Comparison of ENCODE assay signal across 18 cellular contexts in genomic region chr14:99211410-99211809, GRCh38.
A peak's percentile ranks its signal among the peaks of the same experiment; 100 is the strongest.
DNase-seq lines count a peak whose midpoint lies in the region; ATAC-seq lines count a peak whose summit lies in the region.
"Had no signal": no experiment of that assay in that cellular context is flagged by ENCODE, and none has a peak within 500 bp of the region (broad histone marks: within the 10 kb centered on the region; RNA-seq: fewer than 3 reads in every experiment).

No MANE protein-coding gene starts in this region.

- H3K9me3 ChIP-seq in right cardiac atrium (ENCODE audit: control insufficient read depth, low read length): no peaks in the 10 kb centered on the region
- H3K9me3 ChIP-seq: HAP-1, SJCRH30, transverse colon had no signal

- CTCF ChIA-PET in T-cell (lab: Charles Lee): no interaction called here

- ATAC-seq in Right ventricle myocardium superior (ENCODE audit: poor library complexity): no peak
- no peak for ATAC-seq in right cardiac atrium
- no peak for ATAC-seq in T-cell (replicated peaks in 1 of 4)
- ATAC-seq in central memory CD8-positive, alpha-beta T cell (replicated peaks; ENCODE audit: extremely low read depth, poor library complexity, severe bottlenecking): no peak
- no peak for ATAC-seq in HG03457 (IDR thresholded peaks at IDR 0.05; ENCODE audit: unreplicated experiment)
- ATAC-seq in GM19467 (IDR thresholded peaks at IDR 0.05; ENCODE audit: unreplicated experiment): no peak
- ATAC-seq in HG03097 (IDR thresholded peaks at IDR 0.05; ENCODE audit: low FRiP score, unreplicated experiment): no peak
- ATAC-seq: stimulated activated naive B cell treated with anti-CD40 and anti-IgM and Interleukin-4, amounts not matched to agents 10 μg/mL and 1 μg/mL and 100 μg/mL, for 72 hours; WTC11 had no signal

- H3K36me3 Mint-ChIP-seq in T-cell: peaks cover 24% of the 10 kb centered on the region
- peaks cover 47% of the 10 kb centered on the region for H3K36me3 Mint-ChIP-seq in central memory CD8-positive, alpha-beta T cell (ENCODE audit: insufficient read depth)
- H3K36me3 Mint-ChIP-seq: stimulated activated naive B cell treated with anti-CD40 and anti-IgM and Interleukin-4, amounts not matched to agents 10 μg/mL and 1 μg/mL and 100 μg/mL, for 72 hours; WTC11 had no signal

- H3K9me3 Mint-ChIP-seq in T-cell: no peaks in the 10 kb centered on the region
- H3K9me3 Mint-ChIP-seq in central memory CD8-positive, alpha-beta T cell: no peaks in the 10 kb centered on the region
- H3K9me3 Mint-ChIP-seq: nephron, WTC11 had no signal

- H3K4me1 ChIP-seq in right cardiac atrium (ENCODE audit: control insufficient read depth, insufficient read depth, low read length): no peaks in the 10 kb centered on the region
- H3K4me1 ChIP-seq: HAP-1, SJCRH30 had no signal

- no peak overlapping the region for H3K4me3 ChIP-seq in right cardiac atrium (ENCODE audit: low read length)
- H3K4me3 ChIP-seq: HAP-1, PC-9, SJCRH30, transverse colon had no signal

- 83% methylated on average over 9 of the region's 9 CpGs for WGBS in right cardiac atrium

- H3K27me3 ChIP-seq in right cardiac atrium (ENCODE audit: control insufficient read depth, insufficient read depth): no peaks in the 10 kb centered on the region
- H3K27me3 ChIP-seq: SJCRH30, transverse colon had no signal

- DNase-seq in Right ventricle myocardium superior (peak; percentile 18), right cardiac atrium (no peak), T-cell (no peak)
- no peak for DNase-seq in central memory CD8-positive, alpha-beta T cell (ENCODE audit: low spot score in 2 of 2)
- DNase-seq: EL; NCI-H1092 treated with DMSO at 0.1 percent for 48 hours; NCI-H2081; PC-9; SJCRH30; stimulated activated CD4-positive, alpha-beta T cell treated with anti-CD3 and anti-CD28 coated beads, Interleukin-1b, Interleukin-23, amount 100 ng/mL, for 48 hours; stimulated activated naive B cell treated with anti-CD40 and anti-IgM and Interleukin-4, amounts not matched to agents 10 μg/mL and 1 μg/mL and 100 μg/mL, for 72 hours; transverse colon had no signal

- intact Hi-C loops in Right ventricle myocardium superior (cut with DNase I): no loop called here
- intact Hi-C loops in right cardiac atrium (cut with DNase I): no loop called here

- H3K27ac Mint-ChIP-seq in T-cell: peak overlapping the region; percentile 90 to 97
- peak overlapping the region; percentile 92 for H3K27ac Mint-ChIP-seq in central memory CD8-positive, alpha-beta T cell (ENCODE audit: low read depth)
- H3K27ac Mint-ChIP-seq: nephron; stimulated activated naive B cell treated with anti-CD40 and anti-IgM and Interleukin-4, amounts not matched to agents 10 μg/mL and 1 μg/mL and 100 μg/mL, for 72 hours; WTC11 had no signal

- H3K4me3 Mint-ChIP-seq in T-cell: peak overlapping the region; percentile 66 to 89 (median 77)
- H3K4me3 Mint-ChIP-seq in central memory CD8-positive, alpha-beta T cell: peak overlapping the region; percentile 64
- H3K4me3 Mint-ChIP-seq: nephron; stimulated activated naive B cell treated with anti-CD40 and anti-IgM and Interleukin-4, amounts not matched to agents 10 μg/mL and 1 μg/mL and 100 μg/mL, for 72 hours; WTC11 had no signal

- POLR2A ChIA-PET in T-cell (lab: Charles Lee): no interaction called here

- no peak overlapping the region for H3K27ac ChIP-seq in right cardiac atrium (ENCODE audit: low read length)
- H3K27ac ChIP-seq: PC-9, SJCRH30, transverse colon had no signal

- no peaks in the 10 kb centered on the region for H3K27me3 Mint-ChIP-seq in T-cell
- no peaks in the 10 kb centered on the region for H3K27me3 Mint-ChIP-seq in central memory CD8-positive, alpha-beta T cell

- peaks cover 99 to 100% (median 100%) of the 10 kb centered on the region in 3 donors for H3K4me1 Mint-ChIP-seq in T-cell
- H3K4me1 Mint-ChIP-seq in central memory CD8-positive, alpha-beta T cell: peaks cover 98% of the 10 kb centered on the region
- H3K4me1 Mint-ChIP-seq: stimulated activated naive B cell treated with anti-CD40 and anti-IgM and Interleukin-4, amounts not matched to agents 10 μg/mL and 1 μg/mL and 100 μg/mL, for 72 hours had no signal
